ENCODE assay signal across 7 cellular contexts in genomic region chr1:203368624-203369451, GRCh38. TPM values are rescaled to one million over a fixed set of nuclear protein-coding genes. Genes with fewer than 3 reads are reported as not detected.
A peak's percentile ranks its signal among the peaks of the same experiment; 100 is the strongest.
DNase-seq lines count a peak whose midpoint lies in the region; ATAC-seq and TF ChIP-seq lines count a peak whose summit lies in the region.

No MANE protein-coding gene starts in this region.

- DNase-seq in HFFc6 (peak; percentile 53), amniotic epithelial cell (ENCODE audit: low read depth) (peak; percentile 92), hepatic stellate cell (ENCODE audit: low spot score) (peak; percentile 54), thoracic aorta (ENCODE audit: low spot score) (no peak)

- no peaks in the 10 kb centered on the region for H3K36me3 Mint-ChIP-seq in HFFc6 (ENCODE audit: low read depth)

- peaks cover 32% of the 10 kb centered on the region for H3K27me3 Mint-ChIP-seq in HFFc6 (ENCODE audit: insufficient read depth)

- H3K4me1 ChIP-seq in thoracic aorta (ENCODE audit: control insufficient read depth in 1 of 2, low read depth in 2 of 2): peaks cover 4 to 8% of the 10 kb centered on the region in 2 donors

- no peak overlapping the region for H3K4me3 ChIP-seq in thoracic aorta

- H3K36me3 ChIP-seq in thoracic aorta: no peaks in the 10 kb centered on the region

- H3K4me3 Mint-ChIP-seq in HFFc6: no peak overlapping the region

- no peak overlapping the region for H3K27ac ChIP-seq in thoracic aorta

- no peaks in the 10 kb centered on the region for H3K9me3 Mint-ChIP-seq in HFFc6

- peak; percentile 62 for TF ChIP-seq CTCF in HFFc6 (IDR thresholded peaks at IDR 0.05)
- TF ChIP-seq CTCF in thoracic aorta (IDR thresholded peaks at IDR 0.05): peak; percentile 22

- H3K27me3 ChIP-seq in thoracic aorta (replicated peaks; ENCODE audit: insufficient read depth): no peaks in the 10 kb centered on the region

- ATAC-seq in thoracic aorta (ENCODE audit: insufficient number of reproducible peaks, low FRiP score, low read depth) (peak; percentile 70), GM21717 (IDR thresholded peaks at IDR 0.05; ENCODE audit: unreplicated experiment) (no peak), GM21526 (IDR thresholded peaks at IDR 0.05; ENCODE audit: low FRiP score, unreplicated experiment) (no peak), HG02623 (IDR thresholded peaks at IDR 0.05; ENCODE audit: unreplicated experiment) (no peak)

- H3K4me1 Mint-ChIP-seq in HFFc6 (ENCODE audit: low read depth): peaks cover 9% of the 10 kb centered on the region

- H3K9me3 ChIP-seq in thoracic aorta: no peaks in the 10 kb centered on the region

- no peak overlapping the region for H3K27ac Mint-ChIP-seq in HFFc6

RNA-seq across cellular contexts. Expression of gene FMOD, which starts 17.9 kb away (rescaled TPM):
- under 1 TPM; 0.19 to 0.66 (median 0.34) TPM for total RNA-seq in HFFc6 (2021; fragmentation: NEBNext Ultra II Directional; extraction: Animal tissue kit (Norgen Biotek cat#: 25700))
- total RNA-seq in thoracic aorta: 100 to 1,000 TPM; 190 to 438 TPM

Comparison
In these comparisons a context has a peak if more than half of its experiments do, and no peak if none do; other contexts are left out.
1. RNA of gene FMOD, which starts 17.9 kb away (total RNA-seq): 190 to 438 TPM in thoracic aorta; 0.19 to 0.66 TPM in HFFc6; every median in the first group is over 100 times any median in the second.